1 cellular context compared by ENCODE assay signal in the genomic region with DNA sequence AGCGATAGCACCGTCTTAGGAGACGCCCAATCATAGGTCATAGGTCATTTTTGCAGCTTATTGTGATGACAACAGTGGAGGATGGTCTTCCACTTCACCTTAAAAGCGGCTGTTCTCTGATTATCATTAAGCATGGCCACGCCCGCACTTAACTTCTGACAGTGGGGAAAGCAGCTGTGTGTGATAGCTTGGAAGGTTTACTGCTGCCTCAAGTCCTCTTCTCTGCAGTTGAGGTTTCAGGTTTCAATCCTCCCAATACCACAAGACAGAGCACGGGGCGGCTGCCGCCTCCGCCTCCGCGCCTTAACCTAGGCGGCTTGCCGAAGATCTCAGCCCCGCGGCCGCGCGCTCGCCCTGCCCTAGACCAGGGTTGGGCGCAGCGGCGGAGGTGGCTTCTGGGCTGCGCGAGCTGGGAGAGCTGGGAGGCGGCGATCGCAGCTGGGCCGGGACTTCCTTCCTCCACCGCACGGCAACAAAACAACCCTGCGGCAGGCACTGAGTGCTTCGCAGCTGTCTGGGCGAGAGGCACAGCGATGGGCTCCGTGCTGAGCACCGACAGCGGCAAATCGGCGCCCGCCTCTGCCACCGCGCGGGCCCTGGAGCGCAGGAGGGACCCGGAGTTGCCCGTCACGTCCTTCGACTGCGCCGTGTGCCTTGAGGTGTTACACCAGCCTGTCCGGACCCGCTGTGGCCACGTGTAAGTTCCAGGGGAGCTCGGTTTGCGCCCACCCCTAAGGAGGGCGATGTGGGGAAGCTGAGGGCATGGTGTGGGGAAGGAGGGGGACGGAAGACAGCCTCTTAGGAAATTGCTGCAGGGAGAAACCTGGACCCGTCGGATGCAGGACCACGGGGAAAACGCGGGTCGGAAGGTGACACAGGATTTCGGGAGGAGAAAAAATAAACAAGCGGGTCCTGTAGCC.
TF ChIP-seq lines count a peak whose summit lies in the region.

RNF125 (plus strand) TSS at position 495 of the 920 bp plus-strand sequence; CDS start at position 534, 39 bp downstream.

TF ChIP-seq in HEK293, 187 proteins besides CTCF, POLR2A, EP300 and RAD21 (continued from another document):
- TF ChIP-seq, protein P1, sequence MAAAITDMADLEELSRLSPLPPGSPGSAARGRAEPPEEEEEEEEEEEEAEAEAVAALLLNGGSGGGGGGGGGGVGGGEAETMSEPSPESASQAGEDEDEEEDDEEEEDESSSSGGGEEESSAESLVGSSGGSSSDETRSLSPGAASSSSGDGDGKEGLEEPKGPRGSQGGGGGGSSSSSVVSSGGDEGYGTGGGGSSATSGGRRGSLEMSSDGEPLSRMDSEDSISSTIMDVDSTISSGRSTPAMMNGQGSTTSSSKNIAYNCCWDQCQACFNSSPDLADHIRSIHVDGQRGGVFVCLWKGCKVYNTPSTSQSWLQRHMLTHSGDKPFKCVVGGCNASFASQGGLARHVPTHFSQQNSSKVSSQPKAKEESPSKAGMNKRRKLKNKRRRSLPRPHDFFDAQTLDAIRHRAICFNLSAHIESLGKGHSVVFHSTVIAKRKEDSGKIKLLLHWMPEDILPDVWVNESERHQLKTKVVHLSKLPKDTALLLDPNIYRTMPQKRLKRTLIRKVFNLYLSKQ (tag by site-specific recombination; IDR thresholded peaks at IDR 0.05; ENCODE audit: borderline replicate concordance): no peak
- no peak for TF ChIP-seq ZNF791 (tag by site-specific recombination; IDR thresholded peaks at IDR 0.05)
- peak; percentile 51; the same call in 1 of the 2 replicates for TF ChIP-seq HIC1 (tag by site-specific recombination; IDR thresholded peaks at IDR 0.05)
- peak; percentile 87 for TF ChIP-seq ZNF501 (tag by site-specific recombination; IDR thresholded peaks at IDR 0.05)
- no peak for TF ChIP-seq ZNF473 (tag by site-specific recombination; IDR thresholded peaks at IDR 0.05)
- TF ChIP-seq ZNF10 (tag by site-specific recombination; IDR thresholded peaks at IDR 0.05): peak; percentile 87
- peak; percentile 31 for TF ChIP-seq ZBTB48 (tag by site-specific recombination; IDR thresholded peaks at IDR 0.05)
- TF ChIP-seq ZNF585B (tag by site-specific recombination; IDR thresholded peaks at IDR 0.05): no peak
- TF ChIP-seq MYNN (tag by site-specific recombination; IDR thresholded peaks at IDR 0.05; ENCODE audit: borderline replicate concordance): peak; percentile 64; the same call in 1 of the 2 replicates
- TF ChIP-seq ZNF23 (tag by site-specific recombination; IDR thresholded peaks at IDR 0.05; ENCODE audit: borderline replicate concordance): no peak
- TF ChIP-seq ZBTB49 (tag by site-specific recombination; IDR thresholded peaks at IDR 0.05; ENCODE audit: low read depth): no peak
- TF ChIP-seq ZNF677 (tag by site-specific recombination; IDR thresholded peaks at IDR 0.05): no peak
- peak; percentile 81 for TF ChIP-seq ZFHX2 (tag by site-specific recombination; conservative IDR thresholded peaks at IDR 0.05)
- TF ChIP-seq ZNF24 (tag by site-specific recombination; IDR thresholded peaks at IDR 0.05): no peak; the same call in 1 of the 2 replicates
- TF ChIP-seq ZNF266 (tag by site-specific recombination; IDR thresholded peaks at IDR 0.05; ENCODE audit: low read depth): no peak
- no peak for TF ChIP-seq ZNF133 (tag by site-specific recombination; IDR thresholded peaks at IDR 0.05)
- no peak; the same call in 1 of the 2 replicates for TF ChIP-seq IKZF3 (tag by site-specific recombination; IDR thresholded peaks at IDR 0.05)
- no peak for TF ChIP-seq SCRT1 (tag by site-specific recombination; IDR thresholded peaks at IDR 0.05; ENCODE audit: borderline replicate concordance)
- TF ChIP-seq ZBTB6 (tag by site-specific recombination; IDR thresholded peaks at IDR 0.05): no peak
- no peak for TF ChIP-seq ZFP41 (tag by site-specific recombination; IDR thresholded peaks at IDR 0.05; ENCODE audit: borderline replicate concordance)
- TF ChIP-seq ZNF701 (tag by site-specific recombination; IDR thresholded peaks at IDR 0.05): no peak
- 0 out of 2 replicates have a peak, but pooled peaks have one; percentile 15 for TF ChIP-seq PRDM6 (tag by site-specific recombination; IDR thresholded peaks at IDR 0.05)
- peak; percentile 26 for TF ChIP-seq KLF16 (tag by site-specific recombination; IDR thresholded peaks at IDR 0.05)
- no peak for TF ChIP-seq ZNF548 (tag by site-specific recombination; IDR thresholded peaks at IDR 0.05)
- no peak for TF ChIP-seq ZNF223 (tag by site-specific recombination; IDR thresholded peaks at IDR 0.05)
- TF ChIP-seq ZNF785 (tag by site-specific recombination; IDR thresholded peaks at IDR 0.05): no peak
- TF ChIP-seq ZNF155 (tag by site-specific recombination; IDR thresholded peaks at IDR 0.05): no peak
- no peak; the same call in 1 of the 2 replicates for TF ChIP-seq KLF8 (tag by site-specific recombination; IDR thresholded peaks at IDR 0.05)
- no peak for TF ChIP-seq GLI2 (tag by site-specific recombination; IDR thresholded peaks at IDR 0.05; ENCODE audit: borderline replicate concordance, low read depth)
- TF ChIP-seq, protein P2, sequence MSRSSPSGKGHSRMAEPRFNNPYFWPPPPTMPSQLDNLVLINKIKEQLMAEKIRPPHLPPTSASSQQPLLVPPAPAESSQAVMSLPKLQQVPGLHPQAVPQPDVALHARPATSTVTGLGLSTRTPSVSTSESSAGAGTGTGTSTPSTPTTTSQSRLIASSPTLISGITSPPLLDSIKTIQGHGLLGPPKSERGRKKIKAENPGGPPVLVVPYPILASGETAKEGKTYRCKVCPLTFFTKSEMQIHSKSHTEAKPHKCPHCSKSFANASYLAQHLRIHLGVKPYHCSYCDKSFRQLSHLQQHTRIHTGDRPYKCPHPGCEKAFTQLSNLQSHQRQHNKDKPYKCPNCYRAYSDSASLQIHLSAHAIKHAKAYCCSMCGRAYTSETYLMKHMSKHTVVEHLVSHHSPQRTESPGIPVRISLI (tag by site-specific recombination; IDR thresholded peaks at IDR 0.05): no peak
